Comparison of ENCODE assay signal across 23 cellular contexts in the genomic region with DNA sequence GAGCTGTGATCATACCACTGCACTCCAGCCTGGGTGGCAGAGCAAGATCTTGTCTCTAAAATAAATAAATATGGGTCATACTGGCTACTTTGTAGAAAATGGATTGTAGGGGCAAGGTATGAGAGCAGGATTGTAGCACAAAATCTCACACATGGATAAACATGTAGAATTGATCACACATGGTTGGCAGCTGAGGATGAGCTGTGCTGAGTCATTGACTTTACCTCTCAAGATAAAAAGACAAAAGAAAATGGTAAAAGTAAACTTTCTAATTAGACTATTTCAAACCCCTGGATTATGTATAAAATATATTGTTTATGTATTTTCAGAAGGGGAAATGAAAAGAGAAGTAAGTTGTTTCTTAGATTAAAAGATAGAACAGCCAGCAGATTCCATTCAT.
DNase-seq lines count a peak whose midpoint lies in the region; ATAC-seq, FAIRE-seq and TF ChIP-seq lines count a peak whose summit lies in the region.
"Had no signal": no experiment of that assay in that cellular context is flagged by ENCODE, and none has a peak within 500 bp of the region (broad histone marks: within the 10 kb centered on the region; RNA-seq: fewer than 3 reads in every experiment).

No MANE protein-coding gene starts in this region.

- TF ChIP-seq EP300 in gastroesophageal sphincter (IDR thresholded peaks at IDR 0.05), result no peak

- POLR2A ChIA-PET in activated CD8-positive, alpha-beta T cell treated with anti-CD3 and anti-CD28 coated beads for 36 hours (lab: Charles Lee), result no interaction called here

- H3K27me3 ChIP-seq in gastroesophageal sphincter, result no peaks in the 10 kb centered on the region
- H3K27me3 ChIP-seq: sigmoid colon had no signal

- H3K36me3 ChIP-seq in gastroesophageal sphincter, result no peaks in the 10 kb centered on the region
- H3K36me3 ChIP-seq: sigmoid colon had no signal

- no peaks in the 10 kb centered on the region for H3K27me3 Mint-ChIP-seq in activated naive CD4-positive, alpha-beta T cell treated with anti-CD3 and anti-CD28 coated beads, Interleukin-2, amount 50 U/mL, for 24 hours
- no peaks in the 10 kb centered on the region for H3K27me3 Mint-ChIP-seq in activated CD8-positive, alpha-beta T cell treated with anti-CD3 and anti-CD28 coated beads for 36 hours
- H3K27me3 Mint-ChIP-seq in mesothelial cell of epicardium (ENCODE audit: low read depth), result no peaks in the 10 kb centered on the region

- DNase-seq in activated naive CD4-positive, alpha-beta T cell treated with anti-CD3 and anti-CD28 coated beads, Interleukin-2, amount 50 U/mL, for 16 hours, result no peak
- DNase-seq in activated CD8-positive, alpha-beta T cell treated with anti-CD3 and anti-CD28 coated beads for 36 hours, result no peak
- DNase-seq in mesothelial cell of epicardium (ENCODE audit: low spot score in 2 of 2, unreplicated experiment in 2 of 2) (no peak), GM12891 (ENCODE audit: insufficient read length, low spot score) (no peak)
- DNase-seq: activated CD4-positive, CD25-positive, alpha-beta regulatory T cell; activated CD8-positive, alpha-beta memory T cell treated with anti-CD3 and anti-CD28 coated beads for 24 hours; amniotic stem cell; left cardiac atrium; mesendoderm; NCI-H1694; NCI-H2171 treated with DMSO at 0.1 percent for 48 hours; NCI-H526; sigmoid colon; stimulated activated CD4-positive, alpha-beta T cell treated with anti-CD3 and anti-CD28 coated beads, Interleukin-15, amount 100 ng/mL, for 24 hours had no signal

- CTCF ChIA-PET in activated CD8-positive, alpha-beta T cell treated with anti-CD3 and anti-CD28 coated beads for 36 hours (lab: Charles Lee), result interaction anchor here (1.1 kb wide), 1 partner anchor 13 kb away, joined by 3 read pairs; no protein-coding TSS in a partner anchor

- no peaks in the 10 kb centered on the region for H3K9me3 Mint-ChIP-seq in activated naive CD4-positive, alpha-beta T cell treated with anti-CD3 and anti-CD28 coated beads, Interleukin-2, amount 50 U/mL, for 24 hours
- peaks cover 2% of the 10 kb centered on the region for H3K9me3 Mint-ChIP-seq in activated CD8-positive, alpha-beta T cell treated with anti-CD3 and anti-CD28 coated beads for 36 hours
- H3K9me3 Mint-ChIP-seq in mesothelial cell of epicardium, result peaks cover 13% of the 10 kb centered on the region

- H3K4me3 ChIP-seq in gastroesophageal sphincter, result no peak overlapping the region
- H3K4me3 ChIP-seq: coronary artery, sigmoid colon had no signal

- intact Hi-C loops in activated CD8-positive, alpha-beta T cell treated with anti-CD3 and anti-CD28 coated beads for 36 hours (cut with micrococcal nuclease), result no loop called here

- H3K9me3 ChIP-seq in gastroesophageal sphincter, result peaks cover 0 to 15% (median 0%) of the 10 kb centered on the region in 3 donors

- no peak for FAIRE-seq in GM12891 (lab: Jason Lieb, UNC)
- FAIRE-seq: bronchial epithelial cell, endometrium had no signal

- no peak for ATAC-seq in activated CD8-positive, alpha-beta T cell treated with anti-CD3 and anti-CD28 coated beads for 36 hours
- ATAC-seq in HG03196 (IDR thresholded peaks at IDR 0.05; ENCODE audit: unreplicated experiment), result no peak
- ATAC-seq in HG02885 (IDR thresholded peaks at IDR 0.05; ENCODE audit: poor library complexity, unreplicated experiment), result no peak
- ATAC-seq in gastroesophageal sphincter, result no peak
- ATAC-seq: left cardiac atrium had no signal

- peaks cover 46% of the 10 kb centered on the region for H3K36me3 Mint-ChIP-seq in activated naive CD4-positive, alpha-beta T cell treated with anti-CD3 and anti-CD28 coated beads, Interleukin-2, amount 50 U/mL, for 24 hours
- H3K36me3 Mint-ChIP-seq in activated CD8-positive, alpha-beta T cell treated with anti-CD3 and anti-CD28 coated beads for 36 hours (ENCODE audit: low read depth), result peaks cover 70% of the 10 kb centered on the region
- no peaks in the 10 kb centered on the region for H3K36me3 Mint-ChIP-seq in mesothelial cell of epicardium

- H3K4me3 Mint-ChIP-seq in activated naive CD4-positive, alpha-beta T cell treated with anti-CD3 and anti-CD28 coated beads, Interleukin-2, amount 50 U/mL, for 24 hours, result no peak overlapping the region
- no peak overlapping the region for H3K4me3 Mint-ChIP-seq in activated CD8-positive, alpha-beta T cell treated with anti-CD3 and anti-CD28 coated beads for 36 hours
- H3K4me3 Mint-ChIP-seq in mesothelial cell of epicardium, result no peak overlapping the region
- H3K4me3 Mint-ChIP-seq: nephron had no signal

- TF ChIP-seq POLR2A in GM12891 (IDR thresholded peaks at IDR 0.05; ENCODE audit: low read depth, low read length) (no peak), gastroesophageal sphincter (IDR thresholded peaks at IDR 0.05) (no peak)

- no peak overlapping the region for H3K27ac ChIP-seq in gastroesophageal sphincter
- H3K27ac ChIP-seq: coronary artery, parathyroid adenoma, sigmoid colon had no signal

- TF ChIP-seq CTCF in activated CD8-positive, alpha-beta T cell treated with anti-CD3 and anti-CD28 coated beads for 36 hours (IDR thresholded peaks at IDR 0.05), result no peak
- TF ChIP-seq CTCF in mesothelial cell of epicardium (IDR thresholded peaks at IDR 0.05; ENCODE audit: unreplicated experiment) (no peak), gastroesophageal sphincter (IDR thresholded peaks at IDR 0.05) (no peak)

- no peaks in the 10 kb centered on the region for H3K4me1 ChIP-seq in gastroesophageal sphincter
- H3K4me1 ChIP-seq: parathyroid adenoma, sigmoid colon had no signal

- peaks cover 46% of the 10 kb centered on the region for H3K4me1 Mint-ChIP-seq in activated naive CD4-positive, alpha-beta T cell treated with anti-CD3 and anti-CD28 coated beads, Interleukin-2, amount 50 U/mL, for 24 hours
- peaks cover 18% of the 10 kb centered on the region for H3K4me1 Mint-ChIP-seq in activated CD8-positive, alpha-beta T cell treated with anti-CD3 and anti-CD28 coated beads for 36 hours (ENCODE audit: low read depth)
- peaks cover 12% of the 10 kb centered on the region for H3K4me1 Mint-ChIP-seq in mesothelial cell of epicardium
- H3K4me1 Mint-ChIP-seq: nephron had no signal

- H3K27ac Mint-ChIP-seq in activated naive CD4-positive, alpha-beta T cell treated with anti-CD3 and anti-CD28 coated beads, Interleukin-2, amount 50 U/mL, for 24 hours, result peak overlapping the region; percentile 72
- H3K27ac Mint-ChIP-seq in activated CD8-positive, alpha-beta T cell treated with anti-CD3 and anti-CD28 coated beads for 36 hours, result peak overlapping the region; percentile 47
- H3K27ac Mint-ChIP-seq in mesothelial cell of epicardium, result peak overlapping the region; percentile 45
- H3K27ac Mint-ChIP-seq: nephron had no signal

TF ChIP-seq in GM12891, 5 proteins besides CTCF, POLR2A, EP300 and RAD21:
- TF ChIP-seq PAX5 (IDR thresholded peaks at IDR 0.05; ENCODE audit: insufficient read depth, low read length, severe bottlenecking) (no peak), SPI1 (IDR thresholded peaks at IDR 0.05; ENCODE audit: low read depth, low read length) (no peak), TAF1 (IDR thresholded peaks at IDR 0.05; ENCODE audit: low read depth, low read length) (no peak), POU2F2 (IDR thresholded peaks at IDR 0.05; ENCODE audit: low read depth, low read length) (no peak), POLR2AphosphoS5 (IDR thresholded peaks at IDR 0.05; ENCODE audit: low read depth, low read length) (no peak)
